Comparison of ENCODE assay signal across 36 cellular contexts in genomic region chr2:190051223-190051622, GRCh38. TPM values are rescaled to one million over a fixed set of nuclear protein-coding genes. Genes with fewer than 3 reads are reported as not detected.
"Had no signal": no experiment of that assay in that cellular context is flagged by ENCODE, and none has a peak within 500 bp of the region (broad histone marks: within the 10 kb centered on the region; RNA-seq: fewer than 3 reads in every experiment).

No MANE protein-coding gene starts in this region.

- H3K27ac ChIP-seq: adrenal gland, body of pancreas, brain microvascular endothelial cell, breast epithelium, VCaP had no signal

- H3K27me3 ChIP-seq: adrenal gland, body of pancreas, brain microvascular endothelial cell, breast epithelium had no signal

- H3K9me3 ChIP-seq: adrenal gland, body of pancreas, breast epithelium had no signal

- H3K4me1 ChIP-seq: adrenal gland, body of pancreas, breast epithelium had no signal

- H3K36me3 ChIP-seq: adrenal gland, brain microvascular endothelial cell, breast epithelium had no signal

- FAIRE-seq: astrocyte, TTC549 had no signal

- H3K4me3 ChIP-seq: adrenal gland, body of pancreas, breast epithelium had no signal

- DNase-seq: activated B cell treated with CpG ODN at 0.5 μM for 24 hours; activated CD4-positive, alpha-beta memory T cell treated with anti-CD3 and anti-CD28 coated beads for 36 hours; activated CD4-positive, alpha-beta T cell treated with anti-CD3 and anti-CD28 coated beads for 4 hours; activated CD4-positive, alpha-beta T cell treated with anti-CD3 and anti-CD28 coated beads, Interleukin-2, amount 10 ng/mL, durations not matched to agents 24 days and 14 days; activated CD4-positive, alpha-beta T cell treated with anti-CD3 and anti-CD28 coated beads, Interleukin-2, amount 50 U/mL, for 1 hour; activated CD4-positive, alpha-beta T cell treated with anti-CD3 and anti-CD28 coated beads, Interleukin-2, amount 50 U/mL, for 4 hours; activated CD4-positive, CD25-positive, alpha-beta regulatory T cell treated with anti-CD3 and anti-CD28 coated beads, Interleukin-2, amount 50 U/mL, for 72 hours; activated CD8-positive, alpha-beta memory T cell treated with anti-CD3 and anti-CD28 coated beads, Interleukin-2, amount 50 U/mL, for 4 hours; activated CD8-positive, alpha-beta T cell treated with anti-CD3 and anti-CD28 coated beads for 36 hours; activated effector memory CD4-positive, alpha-beta T cell treated with anti-CD3 and anti-CD28 coated beads, Interleukin-2, amount 50 U/mL, for 16 hours; activated gamma-delta T cell treated with Interleukin-2 at 50 U/mL for 16 hours; activated naive CD4-positive, alpha-beta T cell; activated naive CD4-positive, alpha-beta T cell treated with anti-CD3 and anti-CD28 coated beads for 36 hours; activated naive CD4-positive, alpha-beta T cell treated with anti-CD3 and anti-CD28 coated beads, Interleukin-2, amount 50 U/mL, for 16 hours; activated naive CD8-positive, alpha-beta T cell treated with anti-CD3 and anti-CD28 coated beads for 36 hours; activated T-cell treated with anti-CD3 and anti-CD28 coated beads for 4 hours; activated T-cell treated with anti-CD3 and anti-CD28 coated beads, Interleukin-2, amount 50 U/mL, for 1 hour; activated T-cell treated with anti-CD3 and anti-CD28 coated beads, Interleukin-2, amount 50 U/mL, for 4 hours; activated T-cell treated with anti-CD3 and anti-CD28 coated beads, Interleukin-2, amount 50 U/mL, for 72 hours; adrenal gland; amniotic stem cell; aorta; body of pancreas; brain microvascular endothelial cell; central memory CD4-positive, alpha-beta T cell; T-helper 1 cell; T-helper 2 cell; T-helper 9 cell had no signal

- ATAC-seq: activated CD8-positive, alpha-beta T cell treated with anti-CD3 and anti-CD28 coated beads for 36 hours; activated naive CD4-positive, alpha-beta T cell treated with anti-CD3 and anti-CD28 coated beads, Interleukin-2, amount 50 U/mL, for 72 hours; activated T-cell treated with anti-CD3 and anti-CD28 coated beads, Interleukin-2, amount 50 U/mL, for 4 hours; activated T-cell treated with anti-CD3 and anti-CD28 coated beads, Interleukin-2, amount 50 U/mL, for 72 hours; activated T-helper 17 cell treated with anti-CD3 and anti-CD28 coated beads, Interleukin-2, amount 50 U/mL, for 72 hours; body of pancreas had no signal

RNA-seq across cellular contexts. Expression of gene MSTN, which starts 11.3 kb away (rescaled TPM):
- total RNA-seq: activated B cell treated with CpG ODN at 0.5 μM for 24 hours; activated CD4-positive, alpha-beta memory T cell treated with anti-CD3 and anti-CD28 coated beads for 36 hours; activated CD4-positive, alpha-beta T cell treated with anti-CD3 and anti-CD28 coated beads, Interleukin-2, amount 10 ng/mL, durations not matched to agents 24 days and 14 days; activated CD8-positive, alpha-beta memory T cell treated with anti-CD3 and anti-CD28 coated beads for 36 hours; activated CD8-positive, alpha-beta T cell treated with anti-CD3 and anti-CD28 coated beads for 36 hours; activated naive CD4-positive, alpha-beta T cell treated with anti-CD3 and anti-CD28 coated beads for 36 hours; activated naive CD4-positive, alpha-beta T cell treated with anti-CD3 and anti-CD28 coated beads, Interleukin-2, amount 50 U/mL, for 72 hours; activated naive CD8-positive, alpha-beta T cell treated with anti-CD3 and anti-CD28 coated beads for 36 hours; activated T-cell treated with anti-CD3 and anti-CD28 coated beads, Interleukin-2, amount 50 U/mL, for 4 hours; activated T-cell treated with anti-CD3 and anti-CD28 coated beads, Interleukin-2, amount 50 U/mL, for 72 hours; activated T-helper 1 cell treated with anti-CD3 and anti-CD28 coated beads, Interleukin-12 subunit alpha, Interleukin-12 subunit beta, Interleukin-2, Interleukin-4 antibody, amounts not matched to agents 30 ng/mL and 10 ng/mL and 1 ng/mL, durations not matched to agents 14 hours and 24 hours and 36 hours; astrocyte; body of pancreas had no signal
